Comparison of ENCODE assay signal across 5 cellular contexts in genomic region chr5:83735058-83735457, GRCh38. TPM values are rescaled to one million over a fixed set of nuclear protein-coding genes. Genes with fewer than 3 reads are reported as not detected.
"Had no signal": no experiment of that assay in that cellular context is flagged by ENCODE, and none has a peak within 500 bp of the region (broad histone marks: within the 10 kb centered on the region; RNA-seq: fewer than 3 reads in every experiment).

No MANE protein-coding gene starts in this region.

RNA-seq across cellular contexts. Expression of gene HAPLN1, which starts 14.4 kb away (rescaled TPM):
- total RNA-seq: subcutaneous adipose tissue, testis, thyroid gland, tibial nerve, vagina had no signal
